1 cellular context compared by ENCODE assay signal in the genomic region with DNA sequence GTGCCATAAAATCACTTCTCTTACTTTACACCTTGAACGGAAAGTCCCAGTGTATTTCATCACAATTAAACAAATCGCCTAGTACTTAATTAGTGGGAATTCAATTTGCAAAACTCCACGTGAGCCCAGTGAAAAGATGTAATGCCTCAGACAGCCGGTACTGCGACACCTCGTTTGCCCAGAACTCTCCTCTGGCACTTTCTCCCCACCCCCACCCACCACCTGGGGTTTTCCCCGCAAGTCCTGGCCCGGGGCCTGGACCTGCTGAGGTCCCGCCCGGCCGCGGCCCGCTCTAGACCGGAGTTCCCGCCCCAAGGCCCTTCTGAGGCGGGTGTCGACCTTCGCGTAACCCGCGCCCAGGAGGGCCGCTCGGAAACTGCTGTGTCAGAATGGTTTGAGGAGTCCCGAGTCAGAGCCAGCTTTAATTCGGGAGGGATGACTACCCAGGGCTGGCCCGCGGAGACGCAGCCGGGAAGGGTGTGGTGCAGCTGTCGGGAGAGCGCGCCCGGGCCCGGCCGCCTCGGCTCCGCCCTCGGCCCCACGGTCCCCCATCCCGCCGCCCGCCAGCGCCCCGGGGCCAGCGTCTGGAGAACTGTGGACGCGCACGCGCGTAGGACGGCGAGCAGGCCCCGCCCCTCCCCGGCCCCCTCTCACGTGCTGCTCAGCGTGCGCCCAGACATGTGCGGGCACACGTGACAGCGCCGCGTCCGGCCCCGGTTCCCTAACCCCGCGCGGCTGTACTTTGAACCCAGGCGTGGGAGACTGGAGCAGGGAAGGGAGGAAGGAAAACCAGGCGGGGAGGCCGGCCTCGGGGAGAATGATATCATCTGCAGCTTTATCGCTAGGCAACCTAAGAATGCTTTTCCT.
TF ChIP-seq lines count a peak whose summit lies in the region.

No MANE protein-coding gene starts in this region.

TF ChIP-seq in HEK293, 187 proteins besides CTCF, POLR2A, EP300 and RAD21 (continued from another document):
- TF ChIP-seq ZNF157 (tag by site-specific recombination; IDR thresholded peaks at IDR 0.05) (no peak), ZNF10 (tag by site-specific recombination; IDR thresholded peaks at IDR 0.05) (no peak), ZBTB7A (tag by site-specific recombination; IDR thresholded peaks at IDR 0.05; ENCODE audit: low read depth) (no peak), MYNN (tag by site-specific recombination; IDR thresholded peaks at IDR 0.05; ENCODE audit: borderline replicate concordance) (no peak; the same call in 1 of the 2 replicates), MEIS1 (CRISPR knock-in tag; IDR thresholded peaks at IDR 0.05; ENCODE audit: borderline replicate concordance) (peak; percentile 48; the same call in 1 of the 2 replicates), PRDM1 (tag by site-specific recombination; IDR thresholded peaks at IDR 0.05) (peak; percentile 90), ZNF366 (tag by site-specific recombination; conservative IDR thresholded peaks at IDR 0.05) (peak; percentile 78), ZNF341 (tag by site-specific recombination; IDR thresholded peaks at IDR 0.05; ENCODE audit: low read depth) (peak; percentile 64), GLI4 (tag by site-specific recombination; IDR thresholded peaks at IDR 0.05) (no peak), ZNF23 (tag by site-specific recombination; IDR thresholded peaks at IDR 0.05; ENCODE audit: borderline replicate concordance) (no peak), ZNF658 (tag by site-specific recombination; IDR thresholded peaks at IDR 0.05) (no peak), ZNF837 (tag by site-specific recombination; IDR thresholded peaks at IDR 0.05) (no peak), ZNF394 (tag by site-specific recombination; IDR thresholded peaks at IDR 0.05; ENCODE audit: borderline replicate concordance) (peak; percentile 74), ZNF404 (tag by site-specific recombination; IDR thresholded peaks at IDR 0.05) (no peak)
- TF ChIP-seq, protein P1, sequence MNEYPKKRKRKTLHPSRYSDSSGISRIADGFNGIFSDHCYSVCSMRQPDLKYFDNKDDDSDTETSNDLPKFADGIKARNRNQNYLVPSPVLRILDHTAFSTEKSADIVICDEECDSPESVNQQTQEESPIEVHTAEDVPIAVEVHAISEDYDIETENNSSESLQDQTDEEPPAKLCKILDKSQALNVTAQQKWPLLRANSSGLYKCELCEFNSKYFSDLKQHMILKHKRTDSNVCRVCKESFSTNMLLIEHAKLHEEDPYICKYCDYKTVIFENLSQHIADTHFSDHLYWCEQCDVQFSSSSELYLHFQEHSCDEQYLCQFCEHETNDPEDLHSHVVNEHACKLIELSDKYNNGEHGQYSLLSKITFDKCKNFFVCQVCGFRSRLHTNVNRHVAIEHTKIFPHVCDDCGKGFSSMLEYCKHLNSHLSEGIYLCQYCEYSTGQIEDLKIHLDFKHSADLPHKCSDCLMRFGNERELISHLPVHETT (tag by site-specific recombination; IDR thresholded peaks at IDR 0.05), result peak; percentile 68
- TF ChIP-seq, protein P2, sequence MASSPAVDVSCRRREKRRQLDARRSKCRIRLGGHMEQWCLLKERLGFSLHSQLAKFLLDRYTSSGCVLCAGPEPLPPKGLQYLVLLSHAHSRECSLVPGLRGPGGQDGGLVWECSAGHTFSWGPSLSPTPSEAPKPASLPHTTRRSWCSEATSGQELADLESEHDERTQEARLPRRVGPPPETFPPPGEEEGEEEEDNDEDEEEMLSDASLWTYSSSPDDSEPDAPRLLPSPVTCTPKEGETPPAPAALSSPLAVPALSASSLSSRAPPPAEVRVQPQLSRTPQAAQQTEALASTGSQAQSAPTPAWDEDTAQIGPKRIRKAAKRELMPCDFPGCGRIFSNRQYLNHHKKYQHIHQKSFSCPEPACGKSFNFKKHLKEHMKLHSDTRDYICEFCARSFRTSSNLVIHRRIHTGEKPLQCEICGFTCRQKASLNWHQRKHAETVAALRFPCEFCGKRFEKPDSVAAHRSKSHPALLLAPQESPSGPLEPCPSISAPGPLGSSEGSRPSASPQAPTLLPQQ (tag by site-specific recombination; IDR thresholded peaks at IDR 0.05), result peak; percentile 88; the same call in 1 of the 2 replicates
- TF ChIP-seq, protein P3, sequence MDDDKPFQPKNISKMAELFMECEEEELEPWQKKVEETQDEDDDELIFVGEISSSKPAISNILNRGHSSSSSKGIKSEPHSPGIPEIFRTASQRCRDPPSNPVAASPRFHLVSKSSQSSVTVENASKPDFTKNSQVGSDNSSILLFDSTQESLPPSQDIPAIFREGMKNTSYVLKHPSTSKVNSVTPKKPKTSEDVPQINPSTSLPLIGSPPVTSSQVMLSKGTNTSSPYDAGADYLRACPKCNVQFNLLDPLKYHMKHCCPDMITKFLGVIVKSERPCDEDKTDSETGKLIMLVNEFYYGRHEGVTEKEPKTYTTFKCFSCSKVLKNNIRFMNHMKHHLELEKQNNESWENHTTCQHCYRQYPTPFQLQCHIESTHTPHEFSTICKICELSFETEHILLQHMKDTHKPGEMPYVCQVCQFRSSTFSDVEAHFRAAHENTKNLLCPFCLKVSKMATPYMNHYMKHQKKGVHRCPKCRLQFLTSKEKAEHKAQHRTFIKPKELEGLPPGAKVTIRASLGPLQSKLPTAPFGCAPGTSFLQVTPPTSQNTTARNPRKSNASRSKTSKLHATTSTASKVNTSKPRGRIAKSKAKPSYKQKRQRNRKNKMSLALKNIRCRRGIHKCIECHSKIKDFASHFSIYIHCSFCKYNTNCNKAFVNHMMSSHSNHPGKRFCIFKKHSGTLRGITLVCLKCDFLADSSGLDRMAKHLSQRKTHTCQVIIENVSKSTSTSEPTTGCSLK (tag by site-specific recombination; IDR thresholded peaks at IDR 0.05), result no peak
